Comparison of ENCODE assay signal across 1 cellular context in genomic region chr12:92128612-92129011, GRCh38.
TF ChIP-seq lines count a peak whose summit lies in the region.

No MANE protein-coding gene starts in this region.

TF ChIP-seq in HepG2, 621 proteins besides CTCF, POLR2A, EP300 and RAD21 (continued from another document):
- TF ChIP-seq ZNF839 (CRISPR knock-in tag; IDR thresholded peaks at IDR 0.05; ENCODE audit: borderline replicate concordance) = no peak
